8 cellular contexts compared by ENCODE assay signal in the genomic region with DNA sequence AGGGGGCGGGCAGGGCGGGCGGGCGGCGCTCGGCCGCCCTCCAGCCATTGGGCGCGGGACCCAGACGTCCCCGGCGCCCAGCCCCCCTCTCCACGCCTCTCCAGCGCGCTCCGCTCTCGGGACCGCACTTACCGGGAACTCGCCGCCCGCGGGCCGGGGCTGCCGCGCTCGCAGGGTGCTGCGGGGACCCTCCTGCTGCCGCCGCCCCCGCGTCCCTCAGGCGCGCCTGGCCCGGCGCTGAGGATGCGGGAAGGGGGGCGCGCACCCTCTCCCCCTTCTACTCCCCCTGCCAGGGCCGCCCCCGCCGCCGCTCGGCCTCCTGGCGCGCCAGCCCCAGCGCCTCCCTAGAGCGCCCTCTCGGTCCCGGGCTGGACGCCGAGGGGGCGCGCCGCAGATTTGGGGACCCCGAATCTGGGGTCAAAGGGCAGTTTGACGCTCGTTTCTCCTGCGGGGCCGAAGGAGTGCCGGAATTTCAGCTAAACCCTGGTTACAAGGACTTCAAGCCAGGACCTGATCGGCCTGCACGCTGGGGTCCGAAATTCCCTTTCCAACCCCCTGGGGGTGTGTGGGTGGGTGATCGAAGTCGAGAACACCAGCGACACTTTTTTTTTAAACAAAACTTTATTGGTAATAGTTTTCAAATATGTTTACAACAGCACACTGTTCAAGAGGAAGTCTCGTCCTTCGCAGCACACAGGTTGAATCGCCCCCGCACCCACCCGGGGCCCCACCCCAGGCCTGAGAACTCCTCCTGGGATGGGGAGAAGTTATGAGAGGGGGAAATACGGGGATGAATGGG.
DNase-seq lines count a peak whose midpoint lies in the region; ATAC-seq and TF ChIP-seq lines count a peak whose summit lies in the region.

No MANE protein-coding gene starts in this region.

- H3K36me3 ChIP-seq in GM06990 (ENCODE audit: control insufficient read depth, insufficient read depth, low read length), result peaks cover 7% of the 10 kb centered on the region
- no peaks in the 10 kb centered on the region for H3K36me3 ChIP-seq in KMS-11 (ENCODE audit: insufficient read depth)
- H3K36me3 ChIP-seq in iPS-15b (ENCODE audit: control insufficient read depth, insufficient read depth, low read length), result peaks cover 2% of the 10 kb centered on the region

- peak; percentile 58 for ATAC-seq in GM21723 (IDR thresholded peaks at IDR 0.05; ENCODE audit: unreplicated experiment)

- H3K4me3 ChIP-seq in GM06990 (replicated peaks; ENCODE audit: low read depth, low read length) (peak overlapping the region; percentile 68), KMS-11 (IDR thresholded peaks at IDR 0.05; ENCODE audit: insufficient read depth, low read depth, low read length) (no peak overlapping the region), iPS-15b (ENCODE audit: low read depth, low read length) (peak overlapping the region; percentile 69), skeletal muscle cell (ENCODE audit: low read depth, low read length) (peak overlapping the region; percentile 82)

- H3K4me1 ChIP-seq in KMS-11 (ENCODE audit: low read depth, poor library complexity, severe bottlenecking), result peaks cover 14% of the 10 kb centered on the region
- no peaks in the 10 kb centered on the region for H3K4me1 ChIP-seq in iPS-15b (ENCODE audit: control insufficient read depth, insufficient read depth, low read length)

- no peaks in the 10 kb centered on the region for H4K20me1 ChIP-seq in KMS-11 (ENCODE audit: insufficient read depth)

- DNase-seq in GM06990 (ENCODE audit: extremely low read depth, insufficient read length) (peak; percentile 84), SW 1271 (lab: John Stamatoyannopoulos, UW) (peak; percentile 61 to 84), anterior cingulate cortex (lab: John Stamatoyannopoulos, UW) (peak in 47 of 58 donors; percentile 35 to 90 (median 80)), skeletal muscle cell (ENCODE audit: low read depth) (no peak), cerebellar nuclear complex (lab: John Stamatoyannopoulos, UW) (no peak)

- peak overlapping the region; percentile 96 for H3K4me2 ChIP-seq in KMS-11

- H2AFZ ChIP-seq in KMS-11 (ENCODE audit: low read depth), result peak overlapping the region; percentile 85

- TF ChIP-seq CTCF in GM06990 (IDR thresholded peaks at IDR 0.05; ENCODE audit: insufficient read depth, low read length, poor library complexity, severe bottlenecking) (peak; percentile 44), KMS-11 (conservative IDR thresholded peaks at IDR 0.05; ENCODE audit: low read depth, low read length) (0 out of 2 replicates have a peak, but pooled peaks have one; percentile 16)

- H3K27me3 ChIP-seq in GM06990 (replicated peaks; ENCODE audit: control insufficient read depth, insufficient read depth, low read length) (no peaks in the 10 kb centered on the region), KMS-11 (ENCODE audit: insufficient read depth, low read depth) (no peaks in the 10 kb centered on the region), iPS-15b (ENCODE audit: control insufficient read depth, insufficient read depth, low read length) (peaks cover 11% of the 10 kb centered on the region)

- peak overlapping the region; percentile 40; the same call in 1 of the 2 replicates for H3K27ac ChIP-seq in KMS-11

- H3K9ac ChIP-seq in KMS-11 (peak overlapping the region; percentile 48; the same call in 1 of the 2 replicates), iPS-15b (ENCODE audit: low read depth, low read length) (no peak overlapping the region)

- no peaks in the 10 kb centered on the region for H3K79me2 ChIP-seq in KMS-11 (ENCODE audit: insufficient read depth, low read depth)

- no peaks in the 10 kb centered on the region for H3K9me3 ChIP-seq in iPS-15b (ENCODE audit: control insufficient read depth, insufficient read depth, low read length)

Comparison
In these comparisons a context has a peak if more than half of its experiments do, and no peak if none do; other contexts are left out.
1. DNase-seq: peak in GM06990 (single experiment), SW 1271 (2 of 2) and anterior cingulate cortex (47 of 58); none in skeletal muscle cell (single experiment) and cerebellar nuclear complex (0 of 2).